Comparison of ENCODE assay signal across 2 cellular contexts in the genomic region with DNA sequence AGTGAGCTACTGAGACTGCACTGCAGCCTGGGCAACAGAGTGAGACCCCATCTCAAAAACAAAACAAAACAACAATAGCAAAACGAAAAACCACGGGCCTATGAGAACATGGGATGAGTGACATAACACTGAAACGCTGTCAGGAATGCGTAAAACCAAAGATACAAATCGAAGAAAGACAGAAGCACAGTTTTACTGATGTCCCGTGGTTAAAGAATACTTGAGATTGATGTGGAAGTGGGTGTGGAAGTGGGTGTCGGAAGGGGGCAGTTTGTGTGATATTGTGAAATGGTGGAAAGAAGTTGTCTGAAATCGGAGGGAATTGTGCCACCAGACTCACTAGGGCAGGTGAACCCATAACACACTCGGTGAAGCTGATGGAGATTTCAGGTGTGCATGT.
TF ChIP-seq lines count a peak whose summit lies in the region.

No MANE protein-coding gene starts in this region.

TF ChIP-seq in IMR-90, 13 proteins besides CTCF, POLR2A, EP300 and RAD21:
- TF ChIP-seq SMC3 (IDR thresholded peaks at IDR 0.05; ENCODE audit: low read depth, low read length) (no peak), RCOR1 (IDR thresholded peaks at IDR 0.05; ENCODE audit: insufficient replicate concordance, low read length) (no peak), RFX5 (IDR thresholded peaks at IDR 0.05; ENCODE audit: low read depth, low read length) (no peak), NFE2L2 (IDR thresholded peaks at IDR 0.05; ENCODE audit: low read depth, low read length) (no peak), MXI1 (IDR thresholded peaks at IDR 0.05; ENCODE audit: borderline replicate concordance, low read depth, low read length) (no peak), MAFK (IDR thresholded peaks at IDR 0.05; ENCODE audit: low read depth, low read length) (no peak), FOS (IDR thresholded peaks at IDR 0.05; ENCODE audit: low read depth, low read length) (no peak), CEBPB (IDR thresholded peaks at IDR 0.05; ENCODE audit: low read depth, low read length) (no peak), BHLHE40 (IDR thresholded peaks at IDR 0.05; ENCODE audit: low read depth, low read length) (no peak), MAZ (IDR thresholded peaks at IDR 0.05; ENCODE audit: borderline replicate concordance, low read depth, low read length) (no peak)
- TF ChIP-seq, protein P1, sequence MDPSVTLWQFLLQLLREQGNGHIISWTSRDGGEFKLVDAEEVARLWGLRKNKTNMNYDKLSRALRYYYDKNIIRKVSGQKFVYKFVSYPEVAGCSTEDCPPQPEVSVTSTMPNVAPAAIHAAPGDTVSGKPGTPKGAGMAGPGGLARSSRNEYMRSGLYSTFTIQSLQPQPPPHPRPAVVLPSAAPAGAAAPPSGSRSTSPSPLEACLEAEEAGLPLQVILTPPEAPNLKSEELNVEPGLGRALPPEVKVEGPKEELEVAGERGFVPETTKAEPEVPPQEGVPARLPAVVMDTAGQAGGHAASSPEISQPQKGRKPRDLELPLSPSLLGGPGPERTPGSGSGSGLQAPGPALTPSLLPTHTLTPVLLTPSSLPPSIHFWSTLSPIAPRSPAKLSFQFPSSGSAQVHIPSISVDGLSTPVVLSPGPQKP (IDR thresholded peaks at IDR 0.05; ENCODE audit: borderline replicate concordance, low read depth, low read length): no peak

TF ChIP-seq in WTC11, 78 proteins besides CTCF, POLR2A, EP300 and RAD21:
- TF ChIP-seq, protein P2, sequence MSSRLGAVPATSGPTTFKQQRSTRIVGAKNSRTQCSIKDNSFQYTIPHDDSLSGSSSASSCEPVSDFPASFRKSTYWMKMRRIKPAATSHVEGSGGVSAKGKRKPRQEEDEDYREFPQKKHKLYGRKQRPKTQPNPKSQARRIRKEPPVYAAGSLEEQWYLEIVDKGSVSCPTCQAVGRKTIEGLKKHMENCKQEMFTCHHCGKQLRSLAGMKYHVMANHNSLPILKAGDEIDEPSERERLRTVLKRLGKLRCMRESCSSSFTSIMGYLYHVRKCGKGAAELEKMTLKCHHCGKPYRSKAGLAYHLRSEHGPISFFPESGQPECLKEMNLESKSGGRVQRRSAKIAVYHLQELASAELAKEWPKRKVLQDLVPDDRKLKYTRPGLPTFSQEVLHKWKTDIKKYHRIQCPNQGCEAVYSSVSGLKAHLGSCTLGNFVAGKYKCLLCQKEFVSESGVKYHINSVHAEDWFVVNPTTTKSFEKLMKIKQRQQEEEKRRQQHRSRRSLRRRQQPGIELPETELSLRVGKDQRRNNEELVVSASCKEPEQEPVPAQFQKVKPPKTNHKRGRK (CRISPR knock-in tag; IDR thresholded peaks at IDR 0.05; ENCODE audit: borderline replicate concordance): no peak
- 0 out of 2 replicates have a peak, but pooled peaks have one; percentile 2 for TF ChIP-seq ZNF121 (CRISPR knock-in tag; IDR thresholded peaks at IDR 0.05)
